Comparison of ENCODE assay signal across 35 cellular contexts in the genomic region with DNA sequence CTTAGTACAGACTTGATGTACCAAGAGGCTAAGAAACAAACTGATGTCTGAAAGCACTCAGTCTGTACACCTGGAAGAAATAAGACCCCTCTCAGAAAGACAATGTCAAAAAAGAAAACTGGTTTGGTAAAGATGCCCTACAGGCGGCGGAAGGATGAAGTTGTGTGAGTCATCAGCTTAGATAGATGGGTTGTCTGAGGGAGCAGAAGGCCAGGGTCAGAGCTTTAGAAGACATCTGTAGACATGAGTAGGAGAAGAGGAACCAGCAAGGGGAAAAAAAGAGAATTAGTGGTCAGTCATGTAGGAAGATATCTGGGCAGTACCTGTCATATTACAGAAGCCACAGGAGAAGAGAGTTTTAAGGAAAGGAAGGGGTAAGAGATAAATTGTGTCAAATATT. TPM values are rescaled to one million over a fixed set of nuclear protein-coding genes. Genes with fewer than 3 reads are reported as not detected.
"Had no signal": no experiment of that assay in that cellular context is flagged by ENCODE, and none has a peak within 500 bp of the region (broad histone marks: within the 10 kb centered on the region; RNA-seq: fewer than 3 reads in every experiment).

No MANE protein-coding gene starts in this region.

- H3K27me3 Mint-ChIP-seq: activated CD4-positive, alpha-beta memory T cell treated with anti-CD3 and anti-CD28 coated beads for 36 hours; central memory CD8-positive, alpha-beta T cell had no signal

- DNase-seq: activated B cell treated with CpG ODN at 0.5 μM for 24 hours; activated CD4-positive, alpha-beta memory T cell treated with anti-CD3 and anti-CD28 coated beads for 36 hours; activated CD4-positive, alpha-beta T cell treated with anti-CD3 and anti-CD28 coated beads for 4 hours; activated CD4-positive, alpha-beta T cell treated with anti-CD3 and anti-CD28 coated beads, Interleukin-2, amount 50 U/mL, for 1 hour; activated CD4-positive, CD25-positive, alpha-beta regulatory T cell treated with anti-CD3 and anti-CD28 coated beads, Interleukin-2, amount 50 U/mL, for 72 hours; activated CD8-positive, alpha-beta memory T cell treated with anti-CD3 and anti-CD28 coated beads, Interleukin-2, amount 50 U/mL, for 4 hours; activated naive CD4-positive, alpha-beta T cell treated with anti-CD3 and anti-CD28 coated beads, Interleukin-2, amount 10 ng/mL, durations not matched to agents 7 days and 5 days; activated T-cell treated with anti-CD3 and anti-CD28 coated beads for 4 hours; activated T-cell treated with anti-CD3 and anti-CD28 coated beads, Interleukin-2, amount 50 U/mL, for 4 hours; amygdala; Karpas-422; KBM-7; NCI-H1092 treated with DMSO at 0.1 percent for 48 hours; NCI-H1417; NCI-H146; NCI-H187; NCI-H2029 treated with DMSO at 0.1 percent for 48 hours; NCI-H2107; NCI-H2171; NCI-H510A; NCI-H526; NCI-H748 treated with DMSO at 0.1 percent for 48 hours; NK-92 treated with Interleukin-12 subunit alpha and Interleukin-12 subunit beta, amount 100 ng/mL, for 24 hours; OCI-M1; SHP77; SJCRH30 had no signal

- H3K36me3 ChIP-seq: ascending aorta, cardiac muscle cell, SJCRH30 had no signal

- H3K4me3 ChIP-seq: ascending aorta, cardiac muscle cell, SJCRH30, SK-N-MC had no signal

- H3K27ac ChIP-seq: ascending aorta, cardiac muscle cell, SJCRH30, SK-N-MC, VCaP had no signal

- H3K36me3 Mint-ChIP-seq: activated CD4-positive, alpha-beta memory T cell treated with anti-CD3 and anti-CD28 coated beads for 36 hours; activated naive CD4-positive, alpha-beta T cell treated with anti-CD3 and anti-CD28 coated beads, Interleukin-2, amount 10 ng/mL, durations not matched to agents 7 days and 5 days; activated naive CD8-positive, alpha-beta T cell had no signal

- H3K4me1 Mint-ChIP-seq: activated B cell treated with CpG ODN at 0.5 μM for 24 hours; activated naive CD4-positive, alpha-beta T cell treated with anti-CD3 and anti-CD28 coated beads, Interleukin-2, amount 10 ng/mL, durations not matched to agents 7 days and 5 days; central memory CD8-positive, alpha-beta T cell had no signal

- H3K9me3 Mint-ChIP-seq: activated B cell treated with CpG ODN at 0.5 μM for 24 hours; activated CD4-positive, alpha-beta memory T cell treated with anti-CD3 and anti-CD28 coated beads for 36 hours; activated naive CD4-positive, alpha-beta T cell treated with anti-CD3 and anti-CD28 coated beads, Interleukin-2, amount 10 ng/mL, durations not matched to agents 7 days and 5 days; activated T-cell treated with anti-CD3 and anti-CD28 coated beads, Interleukin-2, amount 50 U/mL, for 4 hours; activated T-helper 1 cell treated with anti-CD3 and anti-CD28 coated beads, Interleukin-12 subunit alpha, Interleukin-12 subunit beta, Interleukin-2, Interleukin-4 antibody, amounts not matched to agents 30 ng/mL and 10 ng/mL and 1 ng/mL, durations not matched to agents 14 hours and 24 hours and 36 hours; central memory CD8-positive, alpha-beta T cell had no signal

- H3K4me3 Mint-ChIP-seq: activated B cell treated with CpG ODN at 0.5 μM for 24 hours; activated CD4-positive, alpha-beta memory T cell treated with anti-CD3 and anti-CD28 coated beads for 36 hours; activated naive CD4-positive, alpha-beta T cell treated with anti-CD3 and anti-CD28 coated beads, Interleukin-2, amount 10 ng/mL, durations not matched to agents 7 days and 5 days; activated naive CD8-positive, alpha-beta T cell; activated T-cell treated with anti-CD3 and anti-CD28 coated beads, Interleukin-2, amount 50 U/mL, for 4 hours; activated T-helper 1 cell treated with anti-CD3 and anti-CD28 coated beads, Interleukin-12 subunit alpha, Interleukin-12 subunit beta, Interleukin-2, Interleukin-4 antibody, amounts not matched to agents 30 ng/mL and 10 ng/mL and 1 ng/mL, durations not matched to agents 14 hours and 24 hours and 36 hours; central memory CD8-positive, alpha-beta T cell had no signal

- H3K27ac Mint-ChIP-seq: activated B cell treated with CpG ODN at 0.5 μM for 24 hours; activated CD4-positive, alpha-beta memory T cell treated with anti-CD3 and anti-CD28 coated beads for 36 hours; activated naive CD4-positive, alpha-beta T cell treated with anti-CD3 and anti-CD28 coated beads, Interleukin-2, amount 10 ng/mL, durations not matched to agents 7 days and 5 days; activated naive CD8-positive, alpha-beta T cell; activated T-helper 1 cell treated with anti-CD3 and anti-CD28 coated beads, Interleukin-12 subunit alpha, Interleukin-12 subunit beta, Interleukin-2, Interleukin-4 antibody, amounts not matched to agents 30 ng/mL and 10 ng/mL and 1 ng/mL, durations not matched to agents 14 hours and 24 hours and 36 hours had no signal

- H3K9me3 ChIP-seq: ascending aorta, SJCRH30 had no signal

- H3K27me3 ChIP-seq: ascending aorta, cardiac muscle cell, SJCRH30 had no signal

- ATAC-seq: activated T-cell treated with anti-CD3 and anti-CD28 coated beads, Interleukin-2, amount 50 U/mL, for 4 hours had no signal

RNA-seq across cellular contexts. Expression of a gene that starts 8.3 kb away (rescaled TPM):
- total RNA-seq: activated B cell treated with CpG ODN at 0.5 μM for 24 hours; activated CD4-positive, alpha-beta memory T cell treated with anti-CD3 and anti-CD28 coated beads for 36 hours; activated T-cell treated with anti-CD3 and anti-CD28 coated beads, Interleukin-2, amount 50 U/mL, for 4 hours; activated T-helper 1 cell treated with anti-CD3 and anti-CD28 coated beads, Interleukin-12 subunit alpha, Interleukin-12 subunit beta, Interleukin-2, Interleukin-4 antibody, amounts not matched to agents 30 ng/mL and 10 ng/mL and 1 ng/mL, durations not matched to agents 14 hours and 24 hours and 36 hours; T-helper 1 cell treated with Interleukin-12 subunit alpha and Interleukin-12 subunit beta and Interleukin-4 antibody, amounts not matched to agents 30 ng/mL and 1 ng/mL, for 36 hours; T-helper 2 cell treated with Interferon-gamma antibody and Interleukin-4, amounts not matched to agents 100 ng/mL and 5 ng/mL, for 36 hours had no signal

RNA-seq across cellular contexts. Expression of a gene that starts 15.7 kb away (rescaled TPM):
- total RNA-seq: activated T-helper 1 cell treated with anti-CD3 and anti-CD28 coated beads, Interleukin-12 subunit alpha, Interleukin-12 subunit beta, Interleukin-2, Interleukin-4 antibody, amounts not matched to agents 30 ng/mL and 10 ng/mL and 1 ng/mL, durations not matched to agents 14 hours and 24 hours and 36 hours; T-helper 1 cell treated with Interleukin-12 subunit alpha and Interleukin-12 subunit beta and Interleukin-4 antibody, amounts not matched to agents 30 ng/mL and 1 ng/mL, for 36 hours; T-helper 2 cell treated with Interferon-gamma antibody and Interleukin-4, amounts not matched to agents 100 ng/mL and 5 ng/mL, for 36 hours had no signal
